In genomic region chr4:57499786-57500185, GRCh38 we compare ENCODE assay signal across 17 cellular contexts.
DNase-seq lines count a peak whose midpoint lies in the region; ATAC-seq, FAIRE-seq and TF ChIP-seq lines count a peak whose summit lies in the region.
"Had no signal": no experiment of that assay in that cellular context is flagged by ENCODE, and none has a peak within 500 bp of the region (broad histone marks: within the 10 kb centered on the region; RNA-seq: fewer than 3 reads in every experiment).

No MANE protein-coding gene starts in this region.

- no peaks in the 10 kb centered on the region for H3K9me3 ChIP-seq in astrocyte (ENCODE audit: insufficient read depth, low read depth, low read length)
- H3K9me3 ChIP-seq: tibial artery had no signal

- ATAC-seq in omental fat pad (ENCODE audit: low FRiP score): peak; percentile 41
- ATAC-seq: GM12878 had no signal

- H3K36me3 ChIP-seq in astrocyte (ENCODE audit: insufficient read depth, low read length): no peaks in the 10 kb centered on the region
- H3K36me3 ChIP-seq: tibial artery had no signal

- no peak overlapping the region for H3K9ac ChIP-seq in astrocyte (ENCODE audit: low read length)

- H3K27ac Mint-ChIP-seq in astrocyte (ENCODE audit: unreplicated experiment): peak overlapping the region; percentile 67
- H3K27ac Mint-ChIP-seq: activated T-helper 2 cell treated with anti-CD3 and anti-CD28 coated beads, Interferon-gamma antibody, Interleukin-2, Interleukin-4, amounts not matched to agents 10 μg/mL and 5 μg/mL and 100 μg/mL, durations not matched to agents 14 hours and 24 hours and 36 hours had no signal

- peak; percentile 24 for DNase-seq in HS-27A (ENCODE audit: low read depth)
- DNase-seq in NCI-H226: peak; percentile 88
- DNase-seq in astrocyte (ENCODE audit: low read depth): peak; percentile 23
- DNase-seq in omental fat pad (ENCODE audit: low spot score): no peak
- no peak for DNase-seq in activated gamma-delta T cell treated with Interleukin-2 at 50 U/mL for 16 hours
- DNase-seq in activated CD4-positive, alpha-beta T cell treated with anti-CD3 and anti-CD28 coated beads for 48 hours: no peak
- DNase-seq in GM19238 (ENCODE audit: insufficient read length, low spot score): no peak
- DNase-seq: amygdala, C1 segment of cervical spinal cord, HCEC 1CT, kidney, NCI-H1105, tibial artery had no signal

- H4K20me1 ChIP-seq in astrocyte (ENCODE audit: insufficient read depth, low read length): no peaks in the 10 kb centered on the region

- H3K36me3 Mint-ChIP-seq in astrocyte (ENCODE audit: low read depth, unreplicated experiment): no peaks in the 10 kb centered on the region

- H3K79me2 ChIP-seq in astrocyte (ENCODE audit: insufficient read depth, low read length): no peaks in the 10 kb centered on the region

- no peaks in the 10 kb centered on the region for H3K27me3 ChIP-seq in astrocyte (ENCODE audit: insufficient read depth, low read length)
- H3K27me3 ChIP-seq: tibial artery had no signal

- no peak overlapping the region for H3K4me2 ChIP-seq in astrocyte (ENCODE audit: low read length)

- TF ChIP-seq CTCF in astrocyte (IDR thresholded peaks at IDR 0.05; ENCODE audit: insufficient read depth, low read depth, low read length) (no peak), omental fat pad (IDR thresholded peaks at IDR 0.05) (no peak)

- H3K4me3 Mint-ChIP-seq in astrocyte (ENCODE audit: unreplicated experiment): no peak overlapping the region

- no peak for FAIRE-seq in astrocyte (lab: Jason Lieb, UNC)
- FAIRE-seq: GM12878, kidney had no signal

- H2AFZ ChIP-seq in astrocyte (ENCODE audit: low read depth, low read length): no peak overlapping the region

- peaks cover 4% of the 10 kb centered on the region for H3K4me1 ChIP-seq in astrocyte (ENCODE audit: insufficient read depth, low read length)
- H3K4me1 ChIP-seq: tibial artery had no signal

- H3K9me3 Mint-ChIP-seq in astrocyte (ENCODE audit: unreplicated experiment): peaks cover 4% of the 10 kb centered on the region

- no peak overlapping the region for H3K27ac ChIP-seq in astrocyte (ENCODE audit: low read depth, low read length)
- H3K27ac ChIP-seq: epithelial cell of prostate, tibial artery, VCaP had no signal

- no peaks in the 10 kb centered on the region for H3K27me3 Mint-ChIP-seq in astrocyte (ENCODE audit: low read depth, unreplicated experiment)

- H3K4me3 ChIP-seq in astrocyte (ENCODE audit: insufficient read depth, low read depth, low read length): no peak overlapping the region
- H3K4me3 ChIP-seq: GM12878, tibial artery had no signal

- H3K4me1 Mint-ChIP-seq in astrocyte (ENCODE audit: low read depth, unreplicated experiment): peaks cover 23% of the 10 kb centered on the region

Comparison
In these comparisons a context has a peak if more than half of its experiments do, and no peak if none do; other contexts are left out.
1. DNase-seq: peak in HS-27A (single experiment), NCI-H226 (single experiment) and astrocyte (single experiment); none in omental fat pad (single experiment), activated gamma-delta T cell treated with Interleukin-2 at 50 U/mL for 16 hours (single experiment), activated CD4-positive, alpha-beta T cell treated with anti-CD3 and anti-CD28 coated beads for 48 hours (single experiment) and GM19238 (single experiment).